In genomic region chr3:56133423-56133822, GRCh38 we compare ENCODE assay signal across 14 cellular contexts.
DNase-seq lines count a peak whose midpoint lies in the region; ATAC-seq and TF ChIP-seq lines count a peak whose summit lies in the region.
"Had no signal": no experiment of that assay in that cellular context is flagged by ENCODE, and none has a peak within 500 bp of the region (broad histone marks: within the 10 kb centered on the region; RNA-seq: fewer than 3 reads in every experiment).

No MANE protein-coding gene starts in this region.

- DNase-seq in HFFc6 (peak; percentile 25), SW480 (ENCODE audit: low spot score) (peak; percentile 5), fibroblast of the aortic adventitia (ENCODE audit: low read depth) (peak; percentile 84), NCI-H1092 (lab: John Stamatoyannopoulos, UW) (no peak), BE2C (no peak)
- DNase-seq: activated CD4-positive, alpha-beta T cell treated with anti-CD3 and anti-CD28 coated beads for 4 hours; activated naive CD8-positive, alpha-beta T cell treated with anti-CD3 and anti-CD28 coated beads, Interleukin-2, amount 50 U/mL, for 24 hours; OCI-M1; T-helper 17 cell had no signal

- TF ChIP-seq CTCF in HFFc6 (IDR thresholded peaks at IDR 0.05) = no peak
- TF ChIP-seq CTCF in fibroblast of the aortic adventitia (IDR thresholded peaks at IDR 0.05; ENCODE audit: insufficient read depth, low read length) = no peak
- no peak for TF ChIP-seq CTCF in BE2C (IDR thresholded peaks at IDR 0.05; ENCODE audit: low read depth, low read length)

- no peak overlapping the region for H3K9ac ChIP-seq in skeletal muscle satellite cell (ENCODE audit: low read depth, low read length)

- H3K27me3 ChIP-seq in skeletal muscle satellite cell (ENCODE audit: control insufficient read depth, insufficient read depth, low read length) (no peaks in the 10 kb centered on the region), BE2C (no peaks in the 10 kb centered on the region)

- H3K9me3 ChIP-seq in skeletal muscle satellite cell (replicated peaks; ENCODE audit: low read length) = no peaks in the 10 kb centered on the region
- no peaks in the 10 kb centered on the region for H3K9me3 ChIP-seq in BE2C

- peaks cover 3% of the 10 kb centered on the region; the same call in 1 of the 2 replicates for H3K27me3 Mint-ChIP-seq in HFFc6 (ENCODE audit: insufficient read depth)
- H3K27me3 Mint-ChIP-seq: activated naive CD8-positive, alpha-beta T cell treated with anti-CD3 and anti-CD28 coated beads, Interleukin-2, amount 50 U/mL, for 24 hours; natural killer cell treated with Interleukin-12 subunit alpha and Interleukin-12 subunit beta and Interleukin-15 and Interleukin-18, amount 100 ng/mL, for 72 hours had no signal

- H3K4me1 ChIP-seq in skeletal muscle satellite cell (ENCODE audit: control insufficient read depth, insufficient read depth, low read length) (peaks cover 58% of the 10 kb centered on the region), BE2C (no peaks in the 10 kb centered on the region)

- no peak overlapping the region for H3K27ac Mint-ChIP-seq in HFFc6
- H3K27ac Mint-ChIP-seq: activated naive CD8-positive, alpha-beta T cell treated with anti-CD3 and anti-CD28 coated beads, Interleukin-2, amount 50 U/mL, for 24 hours; natural killer cell treated with Interleukin-12 subunit alpha and Interleukin-12 subunit beta and Interleukin-15 and Interleukin-18, amount 100 ng/mL, for 72 hours; stimulated activated naive CD8-positive, alpha-beta T cell treated with anti-CD3 and anti-CD28 coated beads, Interleukin-15, Interleukin-2, amounts not matched to agents 100 ng/mL and 50 ng/mL, for 24 hours; T-helper 17 cell had no signal

- no peak for ATAC-seq in GM18519 (IDR thresholded peaks at IDR 0.05; ENCODE audit: low FRiP score, unreplicated experiment)
- ATAC-seq: activated naive CD8-positive, alpha-beta T cell treated with anti-CD3 and anti-CD28 coated beads, Interleukin-2, amount 50 U/mL, for 24 hours; natural killer cell treated with Interleukin-12 subunit alpha and Interleukin-12 subunit beta and Interleukin-15 and Interleukin-18, amount 100 ng/mL, for 72 hours; sciatic nerve; T-helper 17 cell had no signal

- H3K4me2 ChIP-seq in skeletal muscle satellite cell (ENCODE audit: low read length) = peak overlapping the region; percentile 46

- H3K36me3 ChIP-seq in skeletal muscle satellite cell (ENCODE audit: insufficient read depth, low read length) (no peaks in the 10 kb centered on the region), BE2C (no peaks in the 10 kb centered on the region)

- no peaks in the 10 kb centered on the region for H3K9me3 Mint-ChIP-seq in HFFc6
- H3K9me3 Mint-ChIP-seq: activated naive CD8-positive, alpha-beta T cell treated with anti-CD3 and anti-CD28 coated beads, Interleukin-2, amount 50 U/mL, for 24 hours; natural killer cell treated with Interleukin-12 subunit alpha and Interleukin-12 subunit beta and Interleukin-15 and Interleukin-18, amount 100 ng/mL, for 72 hours; stimulated activated naive CD8-positive, alpha-beta T cell treated with anti-CD3 and anti-CD28 coated beads, Interleukin-15, Interleukin-2, amounts not matched to agents 100 ng/mL and 50 ng/mL, for 24 hours had no signal

- no peak overlapping the region for H3K4me3 Mint-ChIP-seq in HFFc6
- H3K4me3 Mint-ChIP-seq: activated naive CD8-positive, alpha-beta T cell treated with anti-CD3 and anti-CD28 coated beads, Interleukin-2, amount 50 U/mL, for 24 hours; natural killer cell treated with Interleukin-12 subunit alpha and Interleukin-12 subunit beta and Interleukin-15 and Interleukin-18, amount 100 ng/mL, for 72 hours; stimulated activated naive CD8-positive, alpha-beta T cell treated with anti-CD3 and anti-CD28 coated beads, Interleukin-15, Interleukin-2, amounts not matched to agents 100 ng/mL and 50 ng/mL, for 24 hours; T-helper 17 cell had no signal

- peaks cover 34% of the 10 kb centered on the region for H3K4me1 Mint-ChIP-seq in HFFc6 (ENCODE audit: low read depth)
- H3K4me1 Mint-ChIP-seq: T-helper 17 cell had no signal

- H3K36me3 Mint-ChIP-seq in HFFc6 (ENCODE audit: low read depth) = no peaks in the 10 kb centered on the region
- H3K36me3 Mint-ChIP-seq: natural killer cell treated with Interleukin-12 subunit alpha and Interleukin-12 subunit beta and Interleukin-15 and Interleukin-18, amount 100 ng/mL, for 72 hours had no signal

- H3K4me3 ChIP-seq in fibroblast of the aortic adventitia (ENCODE audit: low read depth, low read length) (no peak overlapping the region), skeletal muscle satellite cell (ENCODE audit: low read length) (no peak overlapping the region), BE2C (ENCODE audit: low read depth, low read length) (no peak overlapping the region)

Comparison
In these comparisons a context has a peak if more than half of its experiments do, and no peak if none do; other contexts are left out.
1. DNase-seq: peak in HFFc6 (single experiment), SW480 (single experiment) and fibroblast of the aortic adventitia (single experiment); none in NCI-H1092 (single experiment) and BE2C (single experiment).